ENCODE assay signal across 22 cellular contexts in the genomic region with DNA sequence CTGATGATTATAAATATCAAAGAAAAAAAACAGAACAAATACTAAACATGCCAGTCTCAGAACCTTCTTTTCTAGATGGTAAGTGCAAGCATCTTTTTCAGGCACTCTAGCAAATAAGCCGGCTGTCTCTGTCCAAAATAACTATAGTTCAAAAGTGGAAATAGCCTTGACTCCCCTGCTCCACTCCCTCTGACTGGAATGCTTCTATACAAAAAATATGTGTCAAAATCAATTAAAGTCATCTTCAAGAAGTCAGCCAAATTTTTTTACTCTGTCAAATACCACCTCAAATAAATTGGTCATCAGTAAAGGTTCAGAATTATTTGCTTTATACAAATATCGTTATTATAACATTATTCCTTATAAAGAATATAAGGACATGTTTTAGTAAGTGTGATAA.
"Had no signal": no experiment of that assay in that cellular context is flagged by ENCODE, and none has a peak within 500 bp of the region (broad histone marks: within the 10 kb centered on the region; RNA-seq: fewer than 3 reads in every experiment).

No MANE protein-coding gene starts in this region.

- H3K27ac ChIP-seq: SJSA1, SK-N-MC had no signal

- H3K4me3 ChIP-seq: MG63, SJSA1, SK-N-MC had no signal

- FAIRE-seq: RCC 7860 had no signal

- H3K9me3 ChIP-seq: MG63, SJSA1 had no signal

- H3K4me1 ChIP-seq: SJSA1 had no signal

- DNase-seq: KBM-7, MG63, NCI-H1092, NCI-H1105 treated with DMSO at 0.1 percent for 48 hours, NCI-H1417 treated with DMSO at 0.1 percent for 48 hours, NCI-H146, NCI-H1694 treated with DMSO at 0.1 percent for 48 hours, NCI-H1930, NCI-H2081 treated with DMSO at 0.1 percent for 48 hours, NCI-H2171, NCI-H226, NCI-H446, NCI-H510A, NCI-H524 treated with DMSO at 0.1 percent for 48 hours, NCI-H69, NCI-H774, Right ventricle myocardium superior, RPMI8226, SIG-M5 had no signal

- H3K27me3 ChIP-seq: MG63, SJSA1 had no signal
